Comparison of ENCODE assay signal across 23 cellular contexts in the genomic region with DNA sequence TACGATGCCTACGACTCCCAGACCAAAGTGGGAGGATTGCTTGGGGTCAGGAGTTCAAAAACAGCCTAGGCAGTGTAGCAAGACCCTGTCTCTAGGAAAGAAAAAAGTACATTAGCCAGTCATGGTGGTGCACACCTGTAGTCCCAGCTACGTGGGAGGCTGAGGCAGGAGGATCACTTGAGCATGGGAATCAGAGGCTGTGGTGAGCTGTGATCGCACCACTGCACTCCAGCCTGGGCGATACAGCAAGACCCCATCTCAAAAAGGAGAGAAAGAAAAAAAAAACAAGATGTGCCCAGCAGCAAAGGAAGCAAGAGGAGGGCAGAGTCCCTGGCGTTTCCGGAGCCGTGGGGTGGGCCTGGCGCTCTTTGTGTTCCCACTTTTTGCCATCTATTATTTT.
"Had no signal": no experiment of that assay in that cellular context is flagged by ENCODE, and none has a peak within 500 bp of the region (broad histone marks: within the 10 kb centered on the region; RNA-seq: fewer than 3 reads in every experiment).

No MANE protein-coding gene starts in this region.

- H3K4me1 ChIP-seq: esophagus squamous epithelium, gastroesophageal sphincter had no signal

- H3K9me3 ChIP-seq: esophagus squamous epithelium, gastroesophageal sphincter had no signal

- H3K4me3 ChIP-seq: esophagus squamous epithelium, gastroesophageal sphincter had no signal

- DNase-seq: activated CD4-positive, alpha-beta memory T cell treated with anti-CD3 and anti-CD28 coated beads, Interleukin-2, amount 10 ng/mL, durations not matched to agents 7 days and 5 days; activated CD4-positive, alpha-beta T cell treated with anti-CD3 and anti-CD28 coated beads for 1 hour; activated CD4-positive, alpha-beta T cell treated with anti-CD3 and anti-CD28 coated beads for 4 hours; activated CD4-positive, alpha-beta T cell treated with anti-CD3 and anti-CD28 coated beads, Interleukin-2, amount 10 ng/mL, durations not matched to agents 7 days and 5 days; activated CD4-positive, alpha-beta T cell treated with anti-CD3 and anti-CD28 coated beads, Interleukin-2, amount 50 U/mL, for 4 hours; activated CD8-positive, alpha-beta memory T cell treated with anti-CD3 and anti-CD28 coated beads for 24 hours; activated gamma-delta T cell; activated naive CD4-positive, alpha-beta T cell; activated T-cell treated with anti-CD3 and anti-CD28 coated beads, Interleukin-2, amount 50 U/mL, for 72 hours; amniotic stem cell; anterior cingulate cortex; brain microvascular endothelial cell; cortex of kidney; dermis blood vessel endothelial cell; effector CD4-positive, alpha-beta T cell; effector memory CD8-positive, alpha-beta T cell; esophagus squamous epithelium; foreskin melanocyte; T-helper 2 cell had no signal

- H3K4me1 Mint-ChIP-seq: activated CD4-positive, alpha-beta memory T cell treated with anti-CD3 and anti-CD28 coated beads, Interleukin-2, amount 10 ng/mL, durations not matched to agents 7 days and 5 days; activated CD4-positive, alpha-beta T cell treated with anti-CD3 and anti-CD28 coated beads, Interleukin-2, amount 10 ng/mL, durations not matched to agents 7 days and 5 days had no signal

- ATAC-seq: activated T-cell treated with anti-CD3 and anti-CD28 coated beads, Interleukin-2, amount 50 U/mL, for 72 hours; effector memory CD8-positive, alpha-beta T cell; gastroesophageal sphincter had no signal

- H3K27ac Mint-ChIP-seq: activated CD4-positive, alpha-beta memory T cell treated with anti-CD3 and anti-CD28 coated beads, Interleukin-2, amount 10 ng/mL, durations not matched to agents 7 days and 5 days; activated CD4-positive, alpha-beta T cell treated with anti-CD3 and anti-CD28 coated beads, Interleukin-2, amount 10 ng/mL, durations not matched to agents 7 days and 5 days; activated naive CD8-positive, alpha-beta T cell; activated T-cell treated with anti-CD3 and anti-CD28 coated beads, Interleukin-2, amount 50 U/mL, for 72 hours had no signal

- H3K27me3 Mint-ChIP-seq: activated CD4-positive, alpha-beta memory T cell treated with anti-CD3 and anti-CD28 coated beads, Interleukin-2, amount 10 ng/mL, durations not matched to agents 7 days and 5 days; activated CD4-positive, alpha-beta T cell treated with anti-CD3 and anti-CD28 coated beads, Interleukin-2, amount 10 ng/mL, durations not matched to agents 7 days and 5 days; activated naive CD8-positive, alpha-beta T cell; central memory CD8-positive, alpha-beta T cell; effector memory CD8-positive, alpha-beta T cell had no signal

- H3K27ac ChIP-seq: brain microvascular endothelial cell, epithelial cell of prostate, esophagus squamous epithelium, gastroesophageal sphincter had no signal

- H3K9me3 Mint-ChIP-seq: activated CD4-positive, alpha-beta memory T cell treated with anti-CD3 and anti-CD28 coated beads, Interleukin-2, amount 10 ng/mL, durations not matched to agents 7 days and 5 days; activated CD4-positive, alpha-beta T cell treated with anti-CD3 and anti-CD28 coated beads, Interleukin-2, amount 10 ng/mL, durations not matched to agents 7 days and 5 days; activated T-cell treated with anti-CD3 and anti-CD28 coated beads, Interleukin-2, amount 50 U/mL, for 72 hours; central memory CD8-positive, alpha-beta T cell; effector memory CD8-positive, alpha-beta T cell had no signal

- H3K4me3 Mint-ChIP-seq: activated CD4-positive, alpha-beta memory T cell treated with anti-CD3 and anti-CD28 coated beads, Interleukin-2, amount 10 ng/mL, durations not matched to agents 7 days and 5 days; activated CD4-positive, alpha-beta T cell treated with anti-CD3 and anti-CD28 coated beads, Interleukin-2, amount 10 ng/mL, durations not matched to agents 7 days and 5 days; activated naive CD8-positive, alpha-beta T cell; activated T-cell treated with anti-CD3 and anti-CD28 coated beads, Interleukin-2, amount 50 U/mL, for 72 hours; central memory CD8-positive, alpha-beta T cell; effector memory CD8-positive, alpha-beta T cell had no signal
